Comparison of ENCODE assay signal across 1 cellular context in genomic region chr2:71462056-71462605, GRCh38.
TF ChIP-seq lines count a peak whose summit lies in the region.

No MANE protein-coding gene starts in this region.

TF ChIP-seq in H1, 55 proteins besides CTCF, POLR2A, EP300 and RAD21 (continued from another document):
- no peak for TF ChIP-seq SIRT6 (IDR thresholded peaks at IDR 0.05; ENCODE audit: low read length)
